15 cellular contexts compared by ENCODE assay signal in genomic region chr13:60562081-60562764, GRCh38.
"Had no signal": no experiment of that assay in that cellular context is flagged by ENCODE, and none has a peak within 500 bp of the region (broad histone marks: within the 10 kb centered on the region; RNA-seq: fewer than 3 reads in every experiment).

No MANE protein-coding gene starts in this region.

- ATAC-seq: activated naive CD8-positive, alpha-beta T cell treated with anti-CD3 and anti-CD28 coated beads, Interleukin-2, amount 50 U/mL, for 24 hours; activated T-helper 17 cell treated with anti-CD3 and anti-CD28 coated beads, Interleukin-2, amount 50 U/mL, for 72 hours; esophagus mucosa; right cardiac atrium; upper lobe of right lung had no signal

- H3K4me1 ChIP-seq: ascending aorta, prostate gland, suprapubic skin, upper lobe of right lung had no signal

- H3K27ac Mint-ChIP-seq: activated naive CD8-positive, alpha-beta T cell treated with anti-CD3 and anti-CD28 coated beads, Interleukin-2, amount 50 U/mL, for 24 hours; activated T-helper 17 cell treated with anti-CD3 and anti-CD28 coated beads, Interleukin-2, amount 50 U/mL, for 72 hours; stimulated activated naive CD8-positive, alpha-beta T cell treated with anti-CD3 and anti-CD28 coated beads, Interleukin-15, Interleukin-2, amounts not matched to agents 100 ng/mL and 50 ng/mL, for 24 hours had no signal

- H3K4me3 Mint-ChIP-seq: activated naive CD8-positive, alpha-beta T cell treated with anti-CD3 and anti-CD28 coated beads, Interleukin-2, amount 50 U/mL, for 24 hours; activated T-helper 17 cell treated with anti-CD3 and anti-CD28 coated beads, Interleukin-2, amount 50 U/mL, for 72 hours; stimulated activated naive CD8-positive, alpha-beta T cell treated with anti-CD3 and anti-CD28 coated beads, Interleukin-15, Interleukin-2, amounts not matched to agents 100 ng/mL and 50 ng/mL, for 24 hours had no signal

- H3K27me3 ChIP-seq: ascending aorta, suprapubic skin, upper lobe of right lung had no signal

- H3K4me2 ChIP-seq: smooth muscle cell had no signal

- H3K27ac ChIP-seq: ascending aorta, prostate gland, suprapubic skin, upper lobe of right lung had no signal

- H3K9me3 ChIP-seq: ascending aorta, prostate gland, suprapubic skin, upper lobe of right lung had no signal

- DNase-seq: activated CD4-positive, CD25-positive, alpha-beta regulatory T cell treated with anti-CD3 and anti-CD28 coated beads, Interleukin-2, amount 50 U/mL, for 72 hours; activated naive CD4-positive, alpha-beta T cell treated with Interleukin-2 at 50 U/mL for 16 hours; activated naive CD8-positive, alpha-beta T cell treated with anti-CD3 and anti-CD28 coated beads, Interleukin-2, amount 50 U/mL, for 24 hours; glutamatergic neuron; hypothalamus; kidney glomerular epithelial cell; right cardiac atrium; upper lobe of right lung had no signal

- H3K4me1 Mint-ChIP-seq: activated naive CD8-positive, alpha-beta T cell treated with anti-CD3 and anti-CD28 coated beads, Interleukin-2, amount 50 U/mL, for 24 hours; activated T-helper 17 cell treated with anti-CD3 and anti-CD28 coated beads, Interleukin-2, amount 50 U/mL, for 72 hours had no signal

- H3K27me3 Mint-ChIP-seq: activated naive CD8-positive, alpha-beta T cell treated with anti-CD3 and anti-CD28 coated beads, Interleukin-2, amount 50 U/mL, for 24 hours; activated T-helper 17 cell treated with anti-CD3 and anti-CD28 coated beads, Interleukin-2, amount 50 U/mL, for 72 hours; stimulated activated naive CD8-positive, alpha-beta T cell treated with anti-CD3 and anti-CD28 coated beads, Interleukin-15, Interleukin-2, amounts not matched to agents 100 ng/mL and 50 ng/mL, for 24 hours had no signal

- H3K9me3 Mint-ChIP-seq: activated T-helper 17 cell treated with anti-CD3 and anti-CD28 coated beads, Interleukin-2, amount 50 U/mL, for 72 hours; stimulated activated naive CD8-positive, alpha-beta T cell treated with anti-CD3 and anti-CD28 coated beads, Interleukin-15, Interleukin-2, amounts not matched to agents 100 ng/mL and 50 ng/mL, for 24 hours had no signal

- H3K36me3 ChIP-seq: prostate gland, suprapubic skin, upper lobe of right lung had no signal

- H3K4me3 ChIP-seq: ascending aorta, prostate gland, smooth muscle cell, suprapubic skin, upper lobe of right lung had no signal
